In the genomic region with DNA sequence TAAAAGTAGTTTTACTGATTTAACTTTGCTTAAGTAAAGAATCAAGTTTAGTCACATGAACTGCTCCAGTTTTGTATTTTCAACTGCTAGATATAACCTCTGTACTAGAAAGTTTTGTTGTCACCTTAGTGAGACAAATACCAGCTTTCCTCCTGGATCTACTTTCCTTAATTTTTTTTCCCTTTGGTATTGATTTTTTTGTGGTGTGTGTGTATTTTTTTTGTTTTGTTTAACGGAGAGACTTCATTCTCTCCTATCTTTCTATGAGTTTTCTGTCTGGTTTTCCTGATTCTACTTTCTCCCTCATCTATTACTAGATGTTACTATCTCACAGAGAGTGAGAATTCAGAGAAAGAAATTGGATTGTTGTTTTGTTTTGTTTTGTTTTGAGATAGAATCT, we compare ENCODE assay signal across 19 cellular contexts.
"Had no signal": no experiment of that assay in that cellular context is flagged by ENCODE, and none has a peak within 500 bp of the region (broad histone marks: within the 10 kb centered on the region; RNA-seq: fewer than 3 reads in every experiment).

No MANE protein-coding gene starts in this region.

- ATAC-seq: gastroesophageal sphincter, left cardiac atrium, mucosa of descending colon, sciatic nerve, SK-N-SH treated with all-trans-retinoic acid at 6 μM for 48 hours had no signal

- H3K4me1 ChIP-seq: gastroesophageal sphincter had no signal

- H3K9me3 ChIP-seq: gastroesophageal sphincter, mucosa of descending colon had no signal

- H3K4me3 ChIP-seq: gastroesophageal sphincter, mucosa of descending colon had no signal

- H3K9me3 Mint-ChIP-seq: activated naive CD8-positive, alpha-beta T cell treated with anti-CD3 and anti-CD28 coated beads, Interleukin-2, amount 10 ng/mL, durations not matched to agents 7 days and 5 days; neural crest cell had no signal

- H3K4me3 Mint-ChIP-seq: activated naive CD8-positive, alpha-beta T cell treated with anti-CD3 and anti-CD28 coated beads, Interleukin-2, amount 10 ng/mL, durations not matched to agents 7 days and 5 days; neural crest cell had no signal

- H3K27me3 ChIP-seq: gastroesophageal sphincter had no signal

- DNase-seq: activated CD4-positive, alpha-beta T cell treated with anti-CD3 and anti-CD28 coated beads for 1 hour; activated naive CD4-positive, alpha-beta T cell treated with Interleukin-2 at 50 U/mL for 16 hours; activated naive CD8-positive, alpha-beta T cell treated with anti-CD3 and anti-CD28 coated beads, Interleukin-2, amount 10 ng/mL, durations not matched to agents 7 days and 5 days; amygdala; cerebellar nuclear complex; cortex of kidney; head of caudate nucleus; islet precursor cell; left cardiac atrium; mesenchymal stem cell; mucosa of descending colon; occipital lobe; small intestine; stimulated activated naive CD4-positive, alpha-beta T cell had no signal

- H3K27me3 Mint-ChIP-seq: activated naive CD8-positive, alpha-beta T cell treated with anti-CD3 and anti-CD28 coated beads, Interleukin-2, amount 10 ng/mL, durations not matched to agents 7 days and 5 days had no signal

- H3K27ac ChIP-seq: epithelial cell of prostate, gastroesophageal sphincter had no signal
